Comparison of ENCODE assay signal across 8 cellular contexts in the genomic region with DNA sequence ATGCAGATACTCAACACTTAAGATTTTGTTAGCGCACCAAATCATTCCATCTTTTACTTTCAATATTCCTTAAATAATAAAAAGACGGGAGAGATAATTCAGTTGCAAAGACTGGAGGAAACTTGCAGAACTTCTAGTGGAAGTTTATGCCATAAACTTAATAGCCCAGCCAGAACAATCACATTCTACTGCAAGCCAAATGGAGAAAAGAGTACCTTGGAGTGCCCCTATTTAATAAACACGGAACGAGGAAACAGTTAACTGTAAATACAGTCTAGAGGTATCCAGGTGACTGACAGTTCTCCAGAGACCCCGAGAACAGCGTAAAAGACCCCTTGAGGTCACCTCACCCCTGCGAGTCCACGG. TPM values are rescaled to one million over a fixed set of nuclear protein-coding genes. Genes with fewer than 3 reads are reported as not detected.
DNase-seq lines count a peak whose midpoint lies in the region; ATAC-seq and TF ChIP-seq lines count a peak whose summit lies in the region.

No MANE protein-coding gene starts in this region.

- no peaks in the 10 kb centered on the region for H3K27me3 ChIP-seq in breast epithelium

- peak; percentile 2 for ATAC-seq in GM19025 (IDR thresholded peaks at IDR 0.05; ENCODE audit: low read depth, unreplicated experiment)
- ATAC-seq in HG03521 (IDR thresholded peaks at IDR 0.05; ENCODE audit: unreplicated experiment), result peak; percentile 24

- no peak for TF ChIP-seq CTCF in breast epithelium (IDR thresholded peaks at IDR 0.05)

- H3K36me3 ChIP-seq in breast epithelium, result no peaks in the 10 kb centered on the region
- H3K36me3 ChIP-seq in mesodermal cell (ENCODE audit: control insufficient read depth, insufficient read depth, low read length), result peaks cover 16% of the 10 kb centered on the region

- no peak for TF ChIP-seq POLR2A in breast epithelium (IDR thresholded peaks at IDR 0.05)

- intact Hi-C loops in breast epithelium (cut with DNase I; ENCODE audit: low total_unique reads), result no loop called here

- H3K4me1 ChIP-seq in breast epithelium (peaks cover 0 to 5% of the 10 kb centered on the region in 2 donors), mesodermal cell (ENCODE audit: control insufficient read depth, insufficient read depth, low read length, poor library complexity, severe bottlenecking) (no peaks in the 10 kb centered on the region)

- H3K4me3 ChIP-seq in breast epithelium (peak overlapping the region; percentile 69 to 95 (median 91)), mesodermal cell (ENCODE audit: extremely low read depth, insufficient read depth, low read length, poor library complexity, severe bottlenecking) (peak overlapping the region; percentile 91)

- no peaks in the 10 kb centered on the region for H3K9me3 ChIP-seq in breast epithelium
- H3K9me3 ChIP-seq in mesodermal cell (ENCODE audit: control insufficient read depth, low read length), result no peaks in the 10 kb centered on the region

- DNase-seq in AG08395 (ENCODE audit: low spot score), result peak; percentile 2
- no peak for DNase-seq in breast epithelium (ENCODE audit: low spot score in 2 of 2)
- no peak for DNase-seq in cerebellar nuclear complex (lab: John Stamatoyannopoulos, UW)
- DNase-seq in stimulated activated CD8-positive, alpha-beta memory T cell treated with anti-CD3 and anti-CD28 coated beads, Interleukin-4, amount 100 ng/mL, for 48 hours, result no peak
- DNase-seq in anterior cingulate cortex (lab: John Stamatoyannopoulos, UW), result no peak

- WGBS in mesodermal cell (ENCODE audit: insufficient coverage in 2 of 2), 2 experiments, result 0% methylated on average over 6 of the region's 8 CpGs

- H3K27ac ChIP-seq in breast epithelium, result peak overlapping the region; percentile 86 to 93
- H3K27ac ChIP-seq in mesodermal cell (ENCODE audit: low read depth, low read length, severe bottlenecking), result peak overlapping the region; percentile 88

RNA-seq across cellular contexts. Expression of gene SLC35B3, which starts 0.6 kb away (rescaled TPM):
- 10 to 100 TPM; 16.0 to 19.3 (median 16.1) TPM for total RNA-seq in breast epithelium
- polyA plus RNA-seq in mesodermal cell (2013, experiment 1 of 2), result 18.2 TPM
- 19.7 TPM for polyA plus RNA-seq in mesodermal cell (2013, experiment 2 of 2)
